ENCODE assay signal across 1 cellular context in genomic region chr1:17440074-17440826, GRCh38.
TF ChIP-seq lines count a peak whose summit lies in the region.

No MANE protein-coding gene starts in this region.

TF ChIP-seq in K562, 482 proteins besides CTCF, POLR2A, EP300 and RAD21 (continued from another document):
- TF ChIP-seq CBFA2T3 (IDR thresholded peaks at IDR 0.05): no peak
- no peak for TF ChIP-seq ZC3H4 (CRISPR knock-in tag; IDR thresholded peaks at IDR 0.05; ENCODE audit: borderline replicate concordance)
- TF ChIP-seq GATA2 (CRISPR knock-in tag; IDR thresholded peaks at IDR 0.05): no peak
- TF ChIP-seq POLR2AphosphoS2 (IDR thresholded peaks at IDR 0.05; ENCODE audit: low read length): peak; percentile 18; the same call in 1 of the 2 replicates
- TF ChIP-seq SNAPC5 (CRISPR knock-in tag; IDR thresholded peaks at IDR 0.05): no peak
- no peak for TF ChIP-seq EP400 (IDR thresholded peaks at IDR 0.05)
- TF ChIP-seq SMAD3 (CRISPR knock-in tag; conservative IDR thresholded peaks at IDR 0.05): no peak; the same call in 1 of the 2 replicates
- 0 out of 2 replicates have a peak, but pooled peaks have one; percentile 6 for TF ChIP-seq PML (IDR thresholded peaks at IDR 0.05; ENCODE audit: low read length)
- TF ChIP-seq, protein P1, sequence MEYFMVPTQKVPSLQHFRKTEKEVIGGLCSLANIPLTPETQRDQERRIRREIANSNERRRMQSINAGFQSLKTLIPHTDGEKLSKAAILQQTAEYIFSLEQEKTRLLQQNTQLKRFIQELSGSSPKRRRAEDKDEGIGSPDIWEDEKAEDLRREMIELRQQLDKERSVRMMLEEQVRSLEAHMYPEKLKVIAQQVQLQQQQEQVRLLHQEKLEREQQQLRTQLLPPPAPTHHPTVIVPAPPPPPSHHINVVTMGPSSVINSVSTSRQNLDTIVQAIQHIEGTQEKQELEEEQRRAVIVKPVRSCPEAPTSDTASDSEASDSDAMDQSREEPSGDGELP (CRISPR knock-in tag; IDR thresholded peaks at IDR 0.05; ENCODE audit: borderline replicate concordance): 0 out of 2 replicates have a peak, but pooled peaks have one; percentile 23
- TF ChIP-seq ZEB2 (IDR thresholded peaks at IDR 0.05): no peak
- peak; percentile 41 for TF ChIP-seq CHD1 (IDR thresholded peaks at IDR 0.05; ENCODE audit: low read length)
- TF ChIP-seq EHMT2 (IDR thresholded peaks at IDR 0.05): no peak
- TF ChIP-seq FOXA3 (CRISPR knock-in tag; conservative IDR thresholded peaks at IDR 0.05 in 1 of 2, IDR thresholded peaks at IDR 0.05 in 1 of 2): 0 out of 4 replicates have a peak, but pooled peaks of 1 of the 2 experiments have one; percentile 11
- no peak for TF ChIP-seq ID3 (CRISPR knock-in tag; IDR thresholded peaks at IDR 0.05)
- peak; percentile 22; the same call in 1 of the 2 replicates for TF ChIP-seq ID3 (tag; IDR thresholded peaks at IDR 0.05)
- TF ChIP-seq STAT6 (CRISPR knock-in tag; IDR thresholded peaks at IDR 0.05): no peak
- TF ChIP-seq, protein P2, sequence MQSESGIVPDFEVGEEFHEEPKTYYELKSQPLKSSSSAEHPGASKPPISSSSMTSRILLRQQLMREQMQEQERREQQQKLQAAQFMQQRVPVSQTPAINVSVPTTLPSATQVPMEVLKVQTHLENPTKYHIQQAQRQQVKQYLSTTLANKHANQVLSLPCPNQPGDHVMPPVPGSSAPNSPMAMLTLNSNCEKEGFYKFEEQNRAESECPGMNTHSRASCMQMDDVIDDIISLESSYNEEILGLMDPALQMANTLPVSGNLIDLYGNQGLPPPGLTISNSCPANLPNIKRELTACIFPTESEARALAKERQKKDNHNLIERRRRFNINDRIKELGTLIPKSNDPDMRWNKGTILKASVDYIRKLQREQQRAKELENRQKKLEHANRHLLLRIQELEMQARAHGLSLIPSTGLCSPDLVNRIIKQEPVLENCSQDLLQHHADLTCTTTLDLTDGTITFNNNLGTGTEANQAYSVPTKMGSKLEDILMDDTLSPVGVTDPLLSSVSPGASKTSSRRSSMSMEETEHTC (IDR thresholded peaks at IDR 0.05): no peak
- no peak for TF ChIP-seq IFI16 (CRISPR knock-in tag; IDR thresholded peaks at IDR 0.05)
- no peak for TF ChIP-seq U2AF1 (optimal IDR thresholded peaks at IDR 0.05; ENCODE audit: low read depth, low read length)
- TF ChIP-seq ZNF766 (CRISPR knock-in tag; conservative IDR thresholded peaks at IDR 0.05): no peak
- TF ChIP-seq E2F5 (CRISPR knock-in tag; IDR thresholded peaks at IDR 0.05): no peak
- TF ChIP-seq MYC (IDR thresholded peaks at IDR 0.05; ENCODE audit: low read depth, low read length): no peak
- no peak for TF ChIP-seq MYC (CRISPR knock-in tag; IDR thresholded peaks at IDR 0.05; ENCODE audit: borderline replicate concordance, low read depth)
- 0 out of 2 replicates have a peak, but pooled peaks have one; percentile 15 for TF ChIP-seq ZKSCAN3 (CRISPR knock-in tag; IDR thresholded peaks at IDR 0.05)
- no peak for TF ChIP-seq RAD51 (IDR thresholded peaks at IDR 0.05; ENCODE audit: borderline replicate concordance, low read depth)
- TF ChIP-seq HDAC1 (IDR thresholded peaks at IDR 0.05): no peak
- TF ChIP-seq PHF20 (IDR thresholded peaks at IDR 0.05; ENCODE audit: partially characterized antibody): no peak
- no peak for TF ChIP-seq SIRT6 (IDR thresholded peaks at IDR 0.05; ENCODE audit: low read depth, low read length)
- no peak for TF ChIP-seq CREB1 (IDR thresholded peaks at IDR 0.05)
- peak; percentile 19; the same call in 1 of the 2 replicates for TF ChIP-seq CREB1 (CRISPR knock-in tag; IDR thresholded peaks at IDR 0.05)
- TF ChIP-seq PTTG1 (tag; IDR thresholded peaks at IDR 0.05; ENCODE audit: low read depth): no peak
- TF ChIP-seq TEAD2 (tag; IDR thresholded peaks at IDR 0.05): no peak
- TF ChIP-seq, protein P3, sequence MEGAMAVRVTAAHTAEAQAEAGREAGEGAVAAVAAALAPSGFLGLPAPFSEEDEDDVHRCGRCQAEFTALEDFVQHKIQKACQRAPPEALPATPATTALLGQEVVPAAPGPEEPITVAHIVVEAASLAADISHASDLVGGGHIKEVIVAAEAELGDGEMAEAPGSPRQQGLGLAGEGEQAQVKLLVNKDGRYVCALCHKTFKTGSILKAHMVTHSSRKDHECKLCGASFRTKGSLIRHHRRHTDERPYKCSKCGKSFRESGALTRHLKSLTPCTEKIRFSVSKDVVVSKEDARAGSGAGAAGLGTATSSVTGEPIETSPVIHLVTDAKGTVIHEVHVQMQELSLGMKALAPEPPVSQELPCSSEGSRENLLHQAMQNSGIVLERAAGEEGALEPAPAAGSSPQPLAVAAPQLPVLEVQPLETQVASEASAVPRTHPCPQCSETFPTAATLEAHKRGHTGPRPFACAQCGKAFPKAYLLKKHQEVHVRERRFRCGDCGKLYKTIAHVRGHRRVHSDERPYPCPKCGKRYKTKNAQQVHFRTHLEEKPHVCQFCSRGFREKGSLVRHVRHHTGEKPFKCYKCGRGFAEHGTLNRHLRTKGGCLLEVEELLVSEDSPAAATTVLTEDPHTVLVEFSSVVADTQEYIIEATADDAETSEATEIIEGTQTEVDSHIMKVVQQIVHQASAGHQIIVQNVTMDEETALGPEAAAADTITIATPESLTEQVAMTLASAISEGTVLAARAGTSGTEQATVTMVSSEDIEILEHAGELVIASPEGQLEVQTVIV (CRISPR knock-in tag; IDR thresholded peaks at IDR 0.05; ENCODE audit: borderline replicate concordance): no peak
- no peak for TF ChIP-seq NCOA6 (IDR thresholded peaks at IDR 0.05)
- no peak for TF ChIP-seq NCOA1 (IDR thresholded peaks at IDR 0.05; ENCODE audit: low read depth)
- TF ChIP-seq, protein P4, sequence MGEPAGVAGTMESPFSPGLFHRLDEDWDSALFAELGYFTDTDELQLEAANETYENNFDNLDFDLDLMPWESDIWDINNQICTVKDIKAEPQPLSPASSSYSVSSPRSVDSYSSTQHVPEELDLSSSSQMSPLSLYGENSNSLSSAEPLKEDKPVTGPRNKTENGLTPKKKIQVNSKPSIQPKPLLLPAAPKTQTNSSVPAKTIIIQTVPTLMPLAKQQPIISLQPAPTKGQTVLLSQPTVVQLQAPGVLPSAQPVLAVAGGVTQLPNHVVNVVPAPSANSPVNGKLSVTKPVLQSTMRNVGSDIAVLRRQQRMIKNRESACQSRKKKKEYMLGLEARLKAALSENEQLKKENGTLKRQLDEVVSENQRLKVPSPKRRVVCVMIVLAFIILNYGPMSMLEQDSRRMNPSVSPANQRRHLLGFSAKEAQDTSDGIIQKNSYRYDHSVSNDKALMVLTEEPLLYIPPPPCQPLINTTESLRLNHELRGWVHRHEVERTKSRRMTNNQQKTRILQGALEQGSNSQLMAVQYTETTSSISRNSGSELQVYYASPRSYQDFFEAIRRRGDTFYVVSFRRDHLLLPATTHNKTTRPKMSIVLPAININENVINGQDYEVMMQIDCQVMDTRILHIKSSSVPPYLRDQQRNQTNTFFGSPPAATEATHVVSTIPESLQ (CRISPR knock-in tag; IDR thresholded peaks at IDR 0.05): no peak
- no peak for TF ChIP-seq DNMT1 (IDR thresholded peaks at IDR 0.05)
- TF ChIP-seq TCF3 (CRISPR knock-in tag; IDR thresholded peaks at IDR 0.05): no peak
- no peak for TF ChIP-seq STAT5A (IDR thresholded peaks at IDR 0.05; ENCODE audit: borderline replicate concordance, low read length)
- no peak for TF ChIP-seq MLX (CRISPR knock-in tag; conservative IDR thresholded peaks at IDR 0.05)
- no peak for TF ChIP-seq FOXA1 (IDR thresholded peaks at IDR 0.05; ENCODE audit: borderline replicate concordance)
- TF ChIP-seq, protein P5, sequence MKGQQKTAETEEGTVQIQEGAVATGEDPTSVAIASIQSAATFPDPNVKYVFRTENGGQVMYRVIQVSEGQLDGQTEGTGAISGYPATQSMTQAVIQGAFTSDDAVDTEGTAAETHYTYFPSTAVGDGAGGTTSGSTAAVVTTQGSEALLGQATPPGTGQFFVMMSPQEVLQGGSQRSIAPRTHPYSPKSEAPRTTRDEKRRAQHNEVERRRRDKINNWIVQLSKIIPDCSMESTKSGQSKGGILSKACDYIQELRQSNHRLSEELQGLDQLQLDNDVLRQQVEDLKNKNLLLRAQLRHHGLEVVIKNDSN (CRISPR knock-in tag; IDR thresholded peaks at IDR 0.05): no peak
- peak; percentile 2 to 15; a peak in 3 of 4 replicates for TF ChIP-seq NRF1 (conservative IDR thresholded peaks at IDR 0.05 in 1 of 2, IDR thresholded peaks at IDR 0.05 in 1 of 2)
